ENCODE assay signal across 9 cellular contexts in the genomic region with DNA sequence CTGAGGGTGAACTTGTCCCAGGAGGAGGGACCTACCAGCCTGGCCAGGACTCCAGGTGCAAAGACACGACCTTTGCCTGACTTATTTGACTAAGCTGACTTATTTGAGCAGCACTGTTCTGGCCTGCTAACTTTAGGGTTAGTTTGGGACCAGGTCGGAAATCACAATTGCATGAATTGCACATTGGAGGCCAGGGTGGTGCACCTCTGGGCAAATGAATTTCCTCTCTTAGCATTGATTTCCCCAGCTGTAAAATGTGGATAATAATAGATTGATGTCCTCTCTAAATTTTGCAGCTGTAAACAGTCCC. TPM values are rescaled to one million over a fixed set of nuclear protein-coding genes. Genes with fewer than 3 reads are reported as not detected.
DNase-seq lines count a peak whose midpoint lies in the region; ATAC-seq, FAIRE-seq and TF ChIP-seq lines count a peak whose summit lies in the region.
"Had no signal": no experiment of that assay in that cellular context is flagged by ENCODE, and none has a peak within 500 bp of the region (broad histone marks: within the 10 kb centered on the region; RNA-seq: fewer than 3 reads in every experiment).

No MANE protein-coding gene starts in this region.

- H3K27ac Mint-ChIP-seq in stimulated activated naive CD8-positive, alpha-beta T cell treated with anti-CD3 and anti-CD28 coated beads, Interleukin-15, Interleukin-2, amounts not matched to agents 100 ng/mL and 50 ng/mL, for 24 hours = peak overlapping the region; percentile 95
- H3K27ac Mint-ChIP-seq in astrocyte (ENCODE audit: unreplicated experiment) = peak overlapping the region; percentile 38

- DNase-seq in stimulated activated naive CD8-positive, alpha-beta T cell treated with anti-CD3 and anti-CD28 coated beads, Interleukin-15, Interleukin-2, amounts not matched to agents 100 U/mL and 50 U/mL, for 24 hours = no peak
- DNase-seq in astrocyte (ENCODE audit: low read depth) (no peak), NCI-H82 (lab: John Stamatoyannopoulos, UW) (no peak)

- FAIRE-seq in astrocyte (lab: Jason Lieb, UNC) = no peak

- H3K9ac ChIP-seq in astrocyte (ENCODE audit: low read length) = no peak overlapping the region

- TF ChIP-seq CTCF in astrocyte (IDR thresholded peaks at IDR 0.05; ENCODE audit: insufficient read depth, low read depth, low read length) = no peak

- H3K27me3 ChIP-seq in astrocyte (ENCODE audit: insufficient read depth, low read length) (no peaks in the 10 kb centered on the region), muscle layer of duodenum (ENCODE audit: low read depth, low read length) (no peaks in the 10 kb centered on the region)

- no peaks in the 10 kb centered on the region for H3K27me3 Mint-ChIP-seq in stimulated activated naive CD8-positive, alpha-beta T cell treated with anti-CD3 and anti-CD28 coated beads, Interleukin-15, Interleukin-2, amounts not matched to agents 100 ng/mL and 50 ng/mL, for 24 hours
- H3K27me3 Mint-ChIP-seq in astrocyte (ENCODE audit: low read depth, unreplicated experiment) = no peaks in the 10 kb centered on the region

- no peak overlapping the region for H3K4me2 ChIP-seq in astrocyte (ENCODE audit: low read length)

- no peaks in the 10 kb centered on the region for H3K79me2 ChIP-seq in astrocyte (ENCODE audit: insufficient read depth, low read length)

- peaks cover 21% of the 10 kb centered on the region for H3K36me3 Mint-ChIP-seq in stimulated activated naive CD8-positive, alpha-beta T cell treated with anti-CD3 and anti-CD28 coated beads, Interleukin-15, Interleukin-2, amounts not matched to agents 100 ng/mL and 50 ng/mL, for 24 hours (ENCODE audit: low read depth)
- peaks cover 6% of the 10 kb centered on the region for H3K36me3 Mint-ChIP-seq in astrocyte (ENCODE audit: low read depth, unreplicated experiment)

- ATAC-seq in stimulated activated naive CD8-positive, alpha-beta T cell treated with anti-CD3 and anti-CD28 coated beads, Interleukin-15, Interleukin-2, amounts not matched to agents 100 U/mL and 50 U/mL, for 24 hours = no peak
- ATAC-seq in GM21529 (IDR thresholded peaks at IDR 0.05; ENCODE audit: unreplicated experiment) (no peak), GM18502 (IDR thresholded peaks at IDR 0.05; ENCODE audit: poor library complexity, unreplicated experiment) (no peak), HG02763 (IDR thresholded peaks at IDR 0.05; ENCODE audit: unreplicated experiment) (no peak)

- peaks cover 6% of the 10 kb centered on the region for H3K4me1 ChIP-seq in astrocyte (ENCODE audit: insufficient read depth, low read length)
- peaks cover 0 to 11% of the 10 kb centered on the region in 2 donors for H3K4me1 ChIP-seq in muscle layer of duodenum (ENCODE audit: control insufficient read depth in 1 of 2, insufficient read depth in 2 of 2, low read length in 2 of 2)

- H2AFZ ChIP-seq in astrocyte (ENCODE audit: low read depth, low read length) = no peak overlapping the region

- peak overlapping the region; percentile 89 for H3K4me3 Mint-ChIP-seq in stimulated activated naive CD8-positive, alpha-beta T cell treated with anti-CD3 and anti-CD28 coated beads, Interleukin-15, Interleukin-2, amounts not matched to agents 100 ng/mL and 50 ng/mL, for 24 hours
- H3K4me3 Mint-ChIP-seq in astrocyte (ENCODE audit: unreplicated experiment) = peak overlapping the region; percentile 94

- H3K4me1 Mint-ChIP-seq in stimulated activated naive CD8-positive, alpha-beta T cell treated with anti-CD3 and anti-CD28 coated beads, Interleukin-15, Interleukin-2, amounts not matched to agents 100 ng/mL and 50 ng/mL, for 24 hours (ENCODE audit: low read depth) = peaks cover 23% of the 10 kb centered on the region
- peaks cover 15% of the 10 kb centered on the region for H3K4me1 Mint-ChIP-seq in astrocyte (ENCODE audit: low read depth, unreplicated experiment)

- no peaks in the 10 kb centered on the region for H3K9me3 ChIP-seq in astrocyte (ENCODE audit: insufficient read depth, low read depth, low read length)
- no peaks in the 10 kb centered on the region for H3K9me3 ChIP-seq in muscle layer of duodenum (ENCODE audit: control insufficient read depth in 1 of 2, low read length in 2 of 2)

- H4K20me1 ChIP-seq in astrocyte (ENCODE audit: insufficient read depth, low read length) = no peaks in the 10 kb centered on the region

- no peaks in the 10 kb centered on the region for H3K9me3 Mint-ChIP-seq in stimulated activated naive CD8-positive, alpha-beta T cell treated with anti-CD3 and anti-CD28 coated beads, Interleukin-15, Interleukin-2, amounts not matched to agents 100 ng/mL and 50 ng/mL, for 24 hours
- no peaks in the 10 kb centered on the region for H3K9me3 Mint-ChIP-seq in astrocyte (ENCODE audit: unreplicated experiment)

- H3K4me3 ChIP-seq in astrocyte (ENCODE audit: insufficient read depth, low read depth, low read length) (no peak overlapping the region), muscle layer of duodenum (ENCODE audit: low read depth in 1 of 2, low read length in 2 of 2) (peak overlapping the region; percentile 56 to 69)

- H3K36me3 ChIP-seq in astrocyte (ENCODE audit: insufficient read depth, low read length) = no peaks in the 10 kb centered on the region
- H3K36me3 ChIP-seq in muscle layer of duodenum (ENCODE audit: control insufficient read depth in 1 of 2, insufficient read depth in 2 of 2, low read length in 2 of 2) = no peaks in the 10 kb centered on the region

- no peak overlapping the region for H3K27ac ChIP-seq in astrocyte (ENCODE audit: low read depth, low read length)
- H3K27ac ChIP-seq in muscle layer of duodenum (ENCODE audit: low read length) = peak overlapping the region; percentile 82

RNA-seq across cellular contexts. Expression of a gene that starts 1.4 kb away (rescaled TPM):
- total RNA-seq in astrocyte = 301 and 376 TPM in 2 replicates

RNA-seq across cellular contexts. Expression of a gene that starts 12.8 kb away (rescaled TPM):
- total RNA-seq in astrocyte = 14.1 and 15.5 TPM in 2 replicates
- total RNA-seq: glomerular endothelial cell had no signal

RNA-seq across cellular contexts. Expression of a gene that starts 13.0 kb away (rescaled TPM):
- 41.0 and 50.1 TPM in 2 replicates for total RNA-seq in astrocyte

RNA-seq across cellular contexts. Expression of a gene that starts 29.7 kb away (rescaled TPM):
- total RNA-seq in astrocyte = 0.77 and 0.95 TPM in 2 replicates

RNA-seq across cellular contexts. Expression of a gene that starts 41.6 kb away (rescaled TPM):
- 0.19 and 0.23 TPM in 2 replicates for total RNA-seq in astrocyte
